In the genomic region with DNA sequence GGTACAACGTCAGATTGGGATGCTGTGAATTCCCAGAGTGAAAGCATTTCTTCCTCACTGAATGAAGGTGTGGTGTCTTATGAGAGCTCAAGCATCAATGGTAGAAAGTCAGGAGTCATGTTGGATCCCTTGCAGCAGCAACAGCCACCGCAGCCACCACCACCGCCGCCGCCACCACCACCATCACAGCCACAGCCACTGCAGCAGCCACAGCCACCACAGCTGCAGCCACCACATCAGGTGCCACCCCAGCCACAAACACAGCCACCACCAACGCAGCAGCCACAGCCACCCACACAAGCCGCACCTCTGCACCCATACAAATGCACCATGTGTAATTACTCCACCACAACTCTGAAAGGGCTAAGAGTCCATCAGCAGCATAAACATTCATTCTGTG, we compare ENCODE assay signal across 35 cellular contexts.
DNase-seq lines count a peak whose midpoint lies in the region; TF ChIP-seq lines count a peak whose summit lies in the region.
"Had no signal": no experiment of that assay in that cellular context is flagged by ENCODE, and none has a peak within 500 bp of the region (broad histone marks: within the 10 kb centered on the region; RNA-seq: fewer than 3 reads in every experiment).

No MANE protein-coding gene starts in this region.

- H2BK5ac ChIP-seq in trophoblast cell (ENCODE audit: low read depth, low read length, poor library complexity): no peak overlapping the region

- H4K91ac ChIP-seq in trophoblast cell (ENCODE audit: low read depth, low read length): no peak overlapping the region

- no peaks in the 10 kb centered on the region for H3K9me2 ChIP-seq in Karpas-422 (replicated peaks; ENCODE audit: insufficient read depth, low read length)

- BruUV-seq in MCF 10A (replicated peaks; lab: Mats Ljungman, UMichigan): no TSS peak

- no peak overlapping the region for H4K12ac ChIP-seq in trophoblast cell (ENCODE audit: low read depth, low read length)

- H3K79me2 ChIP-seq in Karpas-422 (ENCODE audit: low read length): no peaks in the 10 kb centered on the region
- H3K79me2 ChIP-seq in trophoblast cell (ENCODE audit: control insufficient read depth, insufficient read depth, low read length, poor library complexity): peaks cover 3% of the 10 kb centered on the region

- no peaks in the 10 kb centered on the region for H4K20me1 ChIP-seq in Karpas-422 (ENCODE audit: insufficient read depth, low read depth, low read length)
- H4K20me1 ChIP-seq: BLaER1; BLaER1 treated with 17β-estradiol and CSF1 and Interleukin-3, amounts not matched to agents 10 nM and 100 nM had no signal

- H2BK120ac ChIP-seq in trophoblast cell (ENCODE audit: insufficient read depth, low read length, poor library complexity): no peak overlapping the region

- H3K4me2 ChIP-seq in Karpas-422 (ENCODE audit: low read depth, low read length, poor library complexity, severe bottlenecking): no peak overlapping the region
- H3K4me2 ChIP-seq in trophoblast cell (ENCODE audit: low read length): no peak overlapping the region
- H3K4me2 ChIP-seq: A549; BLaER1; BLaER1 treated with 17β-estradiol and CSF1 and Interleukin-3, amounts not matched to agents 10 nM and 100 nM had no signal

- no peaks in the 10 kb centered on the region for H3K27me3 ChIP-seq in Karpas-422 (ENCODE audit: low read length)
- no peaks in the 10 kb centered on the region for H3K27me3 ChIP-seq in trophoblast cell (ENCODE audit: insufficient read depth, low read length)
- H3K27me3 ChIP-seq: BE2C; BLaER1; BLaER1 treated with 17β-estradiol and CSF1 and Interleukin-3, amounts not matched to agents 10 nM and 100 nM had no signal

- CTCF ChIA-PET in MCF 10A (lab: Yijun Ruan, JAX): interaction anchor here (1.1 kb wide), 1 partner anchor 9 kb away, joined by 4 read pairs; no protein-coding TSS in a partner anchor

- H3K27me3 Mint-ChIP-seq in chondrocyte (ENCODE audit: low read depth) (no peaks in the 10 kb centered on the region), MCF 10A (ENCODE audit: insufficient read depth, unreplicated experiment) (no peaks in the 10 kb centered on the region)
- H3K27me3 Mint-ChIP-seq: B cell; CD4-positive, alpha-beta memory T cell; CD4-positive, alpha-beta T cell; CD4-positive, CD25-positive, alpha-beta regulatory T cell; CD8-positive, alpha-beta memory T cell had no signal

- H3K4me1 Mint-ChIP-seq in chondrocyte (ENCODE audit: low read depth) (peaks cover 29% of the 10 kb centered on the region), MCF 10A (ENCODE audit: insufficient read depth, unreplicated experiment) (peaks cover 19% of the 10 kb centered on the region)
- H3K4me1 Mint-ChIP-seq: B cell; CD14-positive monocyte; CD4-positive, alpha-beta memory T cell had no signal

- H2AFZ ChIP-seq in Karpas-422 (ENCODE audit: low read length) (no peak overlapping the region), trophoblast cell (ENCODE audit: insufficient read depth, low read length, poor library complexity) (no peak overlapping the region)

- no peak overlapping the region for H3K4me3 ChIP-seq in Karpas-422 (ENCODE audit: low read length)
- peak overlapping the region; percentile 13 for H3K4me3 ChIP-seq in trophoblast cell (ENCODE audit: low read depth, low read length)
- H3K4me3 ChIP-seq in foreskin fibroblast (ENCODE audit: low read depth in 1 of 2, low read length in 2 of 2): no peak overlapping the region
- H3K4me3 ChIP-seq: A549; BLaER1; BLaER1 treated with 17β-estradiol and CSF1 and Interleukin-3, amounts not matched to agents 10 nM and 100 nM had no signal

- WGBS in trophoblast cell (ENCODE audit: extremely low coverage, insufficient coverage, insufficient read length): no CpG with 5 or more reads among the region's 7 CpGs

- intact Hi-C loops in MCF 10A (cut with micrococcal nuclease): no loop called here

- POLR2A ChIA-PET in MCF 10A (lab: Yijun Ruan, JAX): interaction anchor here (0.9 to 14.8 kb wide), 2 partner anchors 37 to 86 kb away, joined by 4 to 172 read pairs; no protein-coding TSS in a partner anchor

- H3K27ac Mint-ChIP-seq in chondrocyte (ENCODE audit: unreplicated experiment) (no peak overlapping the region), MCF 10A (ENCODE audit: low read depth, unreplicated experiment) (no peak overlapping the region)
- H3K27ac Mint-ChIP-seq: B cell; CD4-positive, alpha-beta memory T cell; CD4-positive, alpha-beta T cell; CD4-positive, CD25-positive, alpha-beta regulatory T cell; CD8-positive, alpha-beta memory T cell; CD8-positive, alpha-beta T cell had no signal

- H3K79me1 ChIP-seq in trophoblast cell (ENCODE audit: low read length): peaks cover 9% of the 10 kb centered on the region

- H3K9me3 Mint-ChIP-seq in chondrocyte (ENCODE audit: low read depth): no peaks in the 10 kb centered on the region
- no peaks in the 10 kb centered on the region for H3K9me3 Mint-ChIP-seq in MCF 10A (ENCODE audit: unreplicated experiment)

- no peak overlapping the region for H3K27ac ChIP-seq in Karpas-422 (ENCODE audit: low read length)
- H3K27ac ChIP-seq in trophoblast cell (ENCODE audit: low read depth, low read length): no peak overlapping the region
- H3K27ac ChIP-seq: 22Rv1; A549; BLaER1; BLaER1 treated with 17β-estradiol and CSF1 and Interleukin-3, amounts not matched to agents 10 nM and 100 nM; C4-2B had no signal

- peaks cover 7% of the 10 kb centered on the region for H3K4me1 ChIP-seq in Karpas-422 (ENCODE audit: low read length)
- H3K4me1 ChIP-seq in trophoblast cell (ENCODE audit: control insufficient read depth in 1 of 2, insufficient read depth in 2 of 2, low read length in 2 of 2): peaks cover 19% of the 10 kb centered on the region in 2 experiments

- H3K23ac ChIP-seq in trophoblast cell (ENCODE audit: low read length): no peak overlapping the region

- H3K18ac ChIP-seq in trophoblast cell (ENCODE audit: low read length): peak overlapping the region; percentile 45

- no peak overlapping the region for H3K4me3 Mint-ChIP-seq in chondrocyte (ENCODE audit: unreplicated experiment)
- no peak overlapping the region for H3K4me3 Mint-ChIP-seq in MCF 10A (ENCODE audit: unreplicated experiment)
- H3K4me3 Mint-ChIP-seq: B cell; CD14-positive monocyte; CD4-positive, alpha-beta memory T cell; CD4-positive, alpha-beta T cell; CD4-positive, CD25-positive, alpha-beta regulatory T cell; CD8-positive, alpha-beta memory T cell; CD8-positive, alpha-beta T cell had no signal

- H3K36me3 Mint-ChIP-seq in chondrocyte (ENCODE audit: low read depth): peaks cover 39% of the 10 kb centered on the region
- H3K36me3 Mint-ChIP-seq in MCF 10A (ENCODE audit: insufficient read depth, unreplicated experiment): peaks cover 78% of the 10 kb centered on the region
- H3K36me3 Mint-ChIP-seq: CD14-positive monocyte; CD4-positive, alpha-beta memory T cell; CD4-positive, CD25-positive, alpha-beta regulatory T cell; CD8-positive, alpha-beta memory T cell; CD8-positive, alpha-beta T cell had no signal

- no peak overlapping the region for H3K14ac ChIP-seq in trophoblast cell (ENCODE audit: low read length)

- H3K9ac ChIP-seq in Karpas-422 (ENCODE audit: low read length): no peak overlapping the region
- H3K9ac ChIP-seq in trophoblast cell (ENCODE audit: low read length): no peak overlapping the region
- H3K9ac ChIP-seq: BLaER1; BLaER1 treated with 17β-estradiol and CSF1 and Interleukin-3, amounts not matched to agents 10 nM and 100 nM had no signal

- no peak overlapping the region for H4K8ac ChIP-seq in trophoblast cell (ENCODE audit: low read depth, low read length)

- H2AK5ac ChIP-seq in trophoblast cell (ENCODE audit: low read length): no peak overlapping the region

- no peaks in the 10 kb centered on the region for H3K36me3 ChIP-seq in Karpas-422 (ENCODE audit: insufficient read depth, low read length)
- H3K36me3 ChIP-seq in trophoblast cell (ENCODE audit: control insufficient read depth in 1 of 2, insufficient read depth in 2 of 2, low read length in 2 of 2): peaks cover 50 to 65% of the 10 kb centered on the region in 2 experiments

- H3K9me3 ChIP-seq in Karpas-422 (ENCODE audit: low read length) (no peaks in the 10 kb centered on the region), trophoblast cell (ENCODE audit: insufficient read depth, low read depth, low read length) (peaks cover 6% of the 10 kb centered on the region)
- H3K9me3 ChIP-seq: A549, BE2C, Caco-2 had no signal

- no peak overlapping the region for H3K4ac ChIP-seq in trophoblast cell (ENCODE audit: low read depth, low read length)

- TF ChIP-seq CTCF in chondrocyte (IDR thresholded peaks at IDR 0.05) (no peak), foreskin fibroblast (IDR thresholded peaks at IDR 0.05; ENCODE audit: low read depth, low read length) (no peak), MCF 10A (IDR thresholded peaks at IDR 0.05; ENCODE audit: unreplicated experiment) (no peak)

- no peak overlapping the region for H2BK12ac ChIP-seq in trophoblast cell (ENCODE audit: low read length)

- peak; percentile 2 for DNase-seq in Karpas-422
- DNase-seq in chondrocyte (ENCODE audit: low spot score): peak; percentile 72
- DNase-seq in ecto neural progenitor cell (ENCODE audit: low spot score): peak; percentile 18
- no peak for DNase-seq in trophoblast cell
- DNase-seq in T-helper 9 cell: no peak
- DNase-seq in foreskin fibroblast: no peak
- DNase-seq in MCF 10A (ENCODE audit: unreplicated experiment): no peak
- DNase-seq in NCI-H82 treated with DMSO at 0.1 percent for 48 hours (lab: John Stamatoyannopoulos, UW; ENCODE audit: unreplicated experiment): no peak
- DNase-seq: 8988T; ACHN; AML-193; BE2C; C1 segment of cervical spinal cord; Caco-2; Calu3; CD4-positive, alpha-beta memory T cell; CD4-positive, alpha-beta T cell; CD4-positive, CD25-positive, alpha-beta regulatory T cell; CD8-positive, alpha-beta memory T cell; CD8-positive, alpha-beta T cell; COR-L47; DMS 273 treated with DMSO at 0.1 percent for 48 hours; DMS153; DMS53; DMS79; DMS79 treated with DMSO at 0.1 percent for 48 hours; DND-41; EL had no signal

Comparison
In these comparisons a context has a peak if more than half of its experiments do, and no peak if none do; other contexts are left out.
1. DNase-seq: peak in Karpas-422 (single experiment), chondrocyte (single experiment) and ecto neural progenitor cell (single experiment); none in trophoblast cell (0 of 2), T-helper 9 cell (single experiment), foreskin fibroblast (0 of 2), MCF 10A (single experiment) and NCI-H82 treated with DMSO at 0.1 percent for 48 hours (single experiment).